1 cellular context compared by ENCODE assay signal in the genomic region with DNA sequence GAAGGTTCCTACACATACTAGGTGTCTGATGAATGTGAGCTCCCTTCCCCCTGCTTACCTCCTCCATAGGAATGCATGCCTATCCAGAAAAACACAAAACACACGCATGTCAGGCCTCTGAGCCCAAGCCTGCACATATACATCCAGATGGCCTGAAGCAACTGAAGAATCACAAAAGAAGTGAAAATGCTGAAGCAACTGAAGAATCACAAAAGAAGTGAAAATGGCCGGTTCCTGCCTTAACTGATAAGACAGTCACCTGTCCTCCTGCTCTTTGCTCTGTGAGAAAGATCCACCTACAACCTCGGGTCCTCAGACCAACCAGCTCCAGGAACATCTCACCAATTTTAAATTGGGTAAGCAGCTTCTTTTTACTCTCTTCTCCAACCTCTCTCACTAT.
TF ChIP-seq lines count a peak whose summit lies in the region.

No MANE protein-coding gene starts in this region.

TF ChIP-seq in GM12878, 131 proteins besides CTCF, POLR2A, EP300 and RAD21:
- TF ChIP-seq CBX5 (IDR thresholded peaks at IDR 0.05; ENCODE audit: low read depth), result peak; percentile 94
